ENCODE assay signal across 8 cellular contexts in genomic region chr16:29700253-29700987, GRCh38. TPM values are rescaled to one million over a fixed set of nuclear protein-coding genes. Genes with fewer than 3 reads are reported as not detected.
A peak's percentile ranks its signal among the peaks of the same experiment; 100 is the strongest.
DNase-seq lines count a peak whose midpoint lies in the region; ATAC-seq and TF ChIP-seq lines count a peak whose summit lies in the region.

No MANE protein-coding gene starts in this region.

- TF ChIP-seq CTCF in WI38 (IDR thresholded peaks at IDR 0.05; ENCODE audit: low read depth, low read length) (peak; percentile 89), MCF 10A (IDR thresholded peaks at IDR 0.05; ENCODE audit: unreplicated experiment) (peak; percentile 95)

- H3K27ac Mint-ChIP-seq in MCF 10A (ENCODE audit: low read depth, unreplicated experiment): no peak overlapping the region

- no peaks in the 10 kb centered on the region for H3K4me1 Mint-ChIP-seq in MCF 10A (ENCODE audit: insufficient read depth, unreplicated experiment)

- CTCF ChIA-PET in MCF 10A (lab: Yijun Ruan, JAX): interaction anchor here (0.6 to 3.0 kb wide), 30 partner anchors 9 to 783 kb away, joined by 3 to 25 read pairs (median 4); partner anchors contain the start of genes C16orf92, KIF22 and TLCD3B

- H3K9me3 Mint-ChIP-seq in MCF 10A (ENCODE audit: unreplicated experiment): no peaks in the 10 kb centered on the region

- no peak overlapping the region for H3K4me3 ChIP-seq in WI38 (ENCODE audit: low read depth, low read length)

- H3K36me3 Mint-ChIP-seq in MCF 10A (ENCODE audit: insufficient read depth, unreplicated experiment): no peaks in the 10 kb centered on the region

- peaks cover 22% of the 10 kb centered on the region for H3K27me3 Mint-ChIP-seq in MCF 10A (ENCODE audit: insufficient read depth, unreplicated experiment)

- H3K4me3 Mint-ChIP-seq in MCF 10A (ENCODE audit: unreplicated experiment): no peak overlapping the region

- POLR2A ChIA-PET in MCF 10A (lab: Yijun Ruan, JAX): interaction anchor here (0.6 to 1.6 kb wide), 9 partner anchors 10 to 295 kb away, joined by 3 to 8 read pairs (median 4); partner anchors contain the start of genes HIRIP3, INO80E and PAGR1

- peak; percentile 27 for DNase-seq in NK-92 treated with Interleukin-12 subunit alpha and Interleukin-12 subunit beta, amount 100 ng/mL, for 24 hours (lab: John Stamatoyannopoulos, UW)
- DNase-seq in NK-92 (lab: John Stamatoyannopoulos, UW; ENCODE audit: unreplicated experiment): no peak
- DNase-seq in NCI-H2171 (lab: John Stamatoyannopoulos, UW): peak; percentile 76
- DNase-seq in MCF 10A (ENCODE audit: unreplicated experiment): peak; percentile 87
- DNase-seq in inferior parietal cortex (ENCODE audit: extremely low spot score): peak; percentile 67
- DNase-seq in stimulated activated CD4-positive, alpha-beta T cell treated with anti-CD3 and anti-CD28 coated beads, Interleukin-15, amount 100 ng/mL, for 24 hours: peak; percentile 80

- intact Hi-C loops in MCF 10A (cut with micrococcal nuclease): loop anchor here (1.0 to 2.0 kb wide), 4 partner anchors 90 to 320 kb away; partner anchors contain the start of genes KIF22 and PAGR1

- BruUV-seq in MCF 10A (replicated peaks; lab: Mats Ljungman, UMichigan): no TSS peak

- ATAC-seq in GM18498 (IDR thresholded peaks at IDR 0.05; ENCODE audit: unreplicated experiment): no peak

RNA-seq across cellular contexts. Expression of gene QPRT, which starts 21.4 kb away (rescaled TPM):
- total RNA-seq in MCF 10A (2022): not detected in 2 replicates

RNA-seq across cellular contexts. Expression of gene SPN, which starts 37.4 kb away (rescaled TPM):
- total RNA-seq in MCF 10A (2022): not detected in 2 replicates

RNA-seq across cellular contexts. Expression of gene C16orf54, which starts 45.4 kb away (rescaled TPM):
- not detected in 2 replicates for total RNA-seq in MCF 10A (2022)
